In the genomic region with DNA sequence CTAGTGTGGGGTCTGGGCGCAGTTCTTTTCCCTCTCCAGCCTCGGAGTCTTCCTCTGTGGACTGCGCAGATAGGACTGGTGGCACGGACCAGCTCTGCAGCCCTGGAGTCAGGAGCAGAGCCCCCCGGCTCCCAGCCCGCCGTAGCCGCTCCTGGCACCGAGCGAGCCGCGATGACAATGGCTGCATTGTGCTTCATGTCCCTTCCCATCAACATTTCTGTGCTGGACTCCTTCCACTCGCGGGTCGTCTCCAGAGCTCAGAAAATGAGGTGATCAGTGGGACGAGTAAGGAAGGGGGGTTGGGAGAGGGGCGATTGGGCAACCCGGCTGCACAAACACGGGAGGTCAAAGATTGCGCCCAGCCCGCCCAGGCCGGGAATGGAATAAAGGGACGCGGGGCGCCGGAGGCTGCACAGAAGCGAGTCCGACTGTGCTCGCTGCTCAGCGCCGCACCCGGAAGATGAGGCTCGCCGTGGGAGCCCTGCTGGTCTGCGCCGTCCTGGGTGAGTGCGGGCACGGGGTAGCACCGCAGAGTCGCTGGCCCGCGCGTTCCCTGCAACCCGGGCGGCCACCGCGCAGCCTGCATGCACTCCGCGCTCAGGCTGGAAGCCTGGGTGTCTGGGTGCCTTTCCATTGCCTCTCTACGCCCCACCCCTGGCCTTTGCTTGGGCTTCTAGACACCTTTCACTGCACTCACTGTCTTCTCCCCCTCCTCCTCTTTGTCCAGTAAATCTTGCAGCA, we compare ENCODE assay signal across 8 cellular contexts. TPM values are rescaled to one million over a fixed set of nuclear protein-coding genes. Genes with fewer than 3 reads are reported as not detected.
DNase-seq lines count a peak whose midpoint lies in the region; ATAC-seq and TF ChIP-seq lines count a peak whose summit lies in the region.

Gene TF, plus strand, starts transcription at position 413 of the 741 bp plus-strand sequence. Its CDS starts 48 bp downstream, at position 461.

- H3K36me3 ChIP-seq in RWPE2 (ENCODE audit: low read depth), result no peaks in the 10 kb centered on the region

- no peaks in the 10 kb centered on the region for H3K9me3 ChIP-seq in RWPE2 (ENCODE audit: severe bottlenecking)

- TF ChIP-seq CTCF in RWPE2 (IDR thresholded peaks at IDR 0.05; ENCODE audit: poor library complexity, severe bottlenecking) (no peak), foreskin keratinocyte (conservative IDR thresholded peaks at IDR 0.05) (no peak)

- no peak within 1 kb of the TSS for H3K4me3 ChIP-seq in RWPE2 (ENCODE audit: severe bottlenecking)

- H3K27ac ChIP-seq in RWPE2 (ENCODE audit: poor library complexity, severe bottlenecking) (no peak within 1 kb of the TSS), foreskin keratinocyte (no peak within 1 kb of the TSS)

- H3K4me1 ChIP-seq in RWPE2 (ENCODE audit: insufficient read depth, poor library complexity, severe bottlenecking), result no peaks in the 10 kb centered on the region
- no peaks in the 10 kb centered on the region for H3K4me1 ChIP-seq in foreskin keratinocyte

- DNase-seq in C1 segment of cervical spinal cord (lab: John Stamatoyannopoulos, UW) (peak in 13 of 14 donors; percentile 32 to 93 (median 85)), RWPE2 (ENCODE audit: low spot score) (no peak), foreskin keratinocyte (no peak), midbrain (lab: John Stamatoyannopoulos, UW) (peak; percentile 94), D341Med (ENCODE audit: low spot score) (no peak), NCI-H187 (lab: John Stamatoyannopoulos, UW) (no peak), NCI-H345 (lab: John Stamatoyannopoulos, UW) (no peak)

- H3K27me3 ChIP-seq in RWPE2 (ENCODE audit: insufficient read depth, poor library complexity, severe bottlenecking) (peaks cover 28% of the 10 kb centered on the region), foreskin keratinocyte (peaks cover 48% of the 10 kb centered on the region)

- ATAC-seq in RWPE2 (ENCODE audit: low read depth), result peak; percentile 56
- ATAC-seq in foreskin keratinocyte, result peak; percentile 59
- no peak for ATAC-seq in GM21381 (IDR thresholded peaks at IDR 0.05; ENCODE audit: unreplicated experiment)

RNA-seq across cellular contexts. Expression of gene TF, which starts in this region (rescaled TPM):
- 0.04 TPM in 1 of 2 replicates, not detected in the other for total RNA-seq in foreskin keratinocyte
- under 0.01 TPM in 1 of 2 replicates, not detected in the other for polyA plus RNA-seq in foreskin keratinocyte

Comparison
In these comparisons a context has a peak if more than half of its experiments do, and no peak if none do; other contexts are left out.
1. Peak in ATAC-seq in foreskin keratinocyte; RNA of the gene not detected or under 1 TPM.
2. DNase-seq: peak in C1 segment of cervical spinal cord (13 of 14) and midbrain (single experiment); none in RWPE2 (single experiment), foreskin keratinocyte (0 of 2), D341Med (single experiment), NCI-H187 (0 of 2) and NCI-H345 (single experiment).